Comparison of ENCODE assay signal across 19 cellular contexts in genomic region chr22:36839356-36840073, GRCh38. TPM values are rescaled to one million over a fixed set of nuclear protein-coding genes. Genes with fewer than 3 reads are reported as not detected.
DNase-seq lines count a peak whose midpoint lies in the region; ATAC-seq and TF ChIP-seq lines count a peak whose summit lies in the region.
"Had no signal": no experiment of that assay in that cellular context is flagged by ENCODE, and none has a peak within 500 bp of the region (broad histone marks: within the 10 kb centered on the region; RNA-seq: fewer than 3 reads in every experiment).

No MANE protein-coding gene starts in this region.

- H3K9me3 ChIP-seq in OCI-LY3 (ENCODE audit: insufficient read depth, low read length), result peaks cover 9% of the 10 kb centered on the region; the same call in 1 of the 2 replicates
- H3K9me3 ChIP-seq: heart right ventricle had no signal

- H3K4me3 ChIP-seq in OCI-LY3 (ENCODE audit: low read length), result peak overlapping the region; percentile 29
- H3K4me3 ChIP-seq: heart right ventricle had no signal

- peaks cover 15% of the 10 kb centered on the region for H3K4me1 ChIP-seq in OCI-LY3 (ENCODE audit: low read length)
- H3K4me1 ChIP-seq: heart right ventricle had no signal

- TF ChIP-seq CTCF in OCI-LY3 (IDR thresholded peaks at IDR 0.05; ENCODE audit: low read depth, low read length), result no peak

- H3K36me3 Mint-ChIP-seq in stimulated activated memory B cell treated with anti-CD40 and anti-IgM and Interleukin-4, amounts not matched to agents 10 μg/mL and 1 μg/mL and 100 μg/mL, for 72 hours, result peaks cover 9% of the 10 kb centered on the region
- H3K36me3 Mint-ChIP-seq: activated naive CD8-positive, alpha-beta T cell; type B pancreatic cell had no signal

- peak overlapping the region; percentile 61 for H3K4me2 ChIP-seq in OCI-LY3 (ENCODE audit: low read length)

- DNase-seq in dermis blood vessel endothelial cell (peak; percentile 24), COLO668 (lab: John Stamatoyannopoulos, UW; ENCODE audit: unreplicated experiment) (no peak), DMS53 (lab: John Stamatoyannopoulos, UW) (no peak)
- DNase-seq: activated CD4-positive, alpha-beta T cell treated with anti-CD3 and anti-CD28 coated beads for 48 hours; AML-193; effector memory CD8-positive, alpha-beta T cell; heart right ventricle; left ventricle myocardium superior; NCI-H1105 treated with DMSO at 0.1 percent for 48 hours; NCI-H510A; SHP77 treated with DMSO at 0.1 percent for 48 hours; small intestine; stimulated activated CD4-positive, alpha-beta T cell treated with anti-CD3 and anti-CD28 coated beads, Interleukin-4, amount 100 ng/mL, for 1 hour had no signal

- no peak overlapping the region for H3K9ac ChIP-seq in OCI-LY3 (ENCODE audit: low read length)

- peaks cover 13% of the 10 kb centered on the region for H3K4me1 Mint-ChIP-seq in stimulated activated memory B cell treated with anti-CD40 and anti-IgM and Interleukin-4, amounts not matched to agents 10 μg/mL and 1 μg/mL and 100 μg/mL, for 72 hours

- no peaks in the 10 kb centered on the region for H3K79me2 ChIP-seq in OCI-LY3 (ENCODE audit: low read length)

- peak; percentile 57 for ATAC-seq in GM18907 (IDR thresholded peaks at IDR 0.05; ENCODE audit: unreplicated experiment)
- peak; percentile 87 for ATAC-seq in stimulated activated memory B cell treated with anti-CD40 and anti-IgM and Interleukin-4, amounts not matched to agents 10 μg/mL and 1 μg/mL and 100 μg/mL, for 72 hours
- ATAC-seq in GM19035 (IDR thresholded peaks at IDR 0.05; ENCODE audit: unreplicated experiment), result no peak
- ATAC-seq: effector memory CD8-positive, alpha-beta T cell; heart right ventricle; left ventricle myocardium superior had no signal

- H3K9me3 Mint-ChIP-seq in stimulated activated memory B cell treated with anti-CD40 and anti-IgM and Interleukin-4, amounts not matched to agents 10 μg/mL and 1 μg/mL and 100 μg/mL, for 72 hours, result peaks cover 17% of the 10 kb centered on the region
- H3K9me3 Mint-ChIP-seq: effector memory CD8-positive, alpha-beta T cell; type B pancreatic cell had no signal

- peak overlapping the region; percentile 3; the same call in 1 of the 2 replicates for H2AFZ ChIP-seq in OCI-LY3 (ENCODE audit: low read depth, low read length)

- H3K4me3 Mint-ChIP-seq in stimulated activated memory B cell treated with anti-CD40 and anti-IgM and Interleukin-4, amounts not matched to agents 10 μg/mL and 1 μg/mL and 100 μg/mL, for 72 hours, result peak overlapping the region; percentile 2
- H3K4me3 Mint-ChIP-seq: activated naive CD8-positive, alpha-beta T cell; effector memory CD8-positive, alpha-beta T cell; type B pancreatic cell had no signal

- H3K27ac ChIP-seq in OCI-LY3 (ENCODE audit: low read length), result peak overlapping the region; percentile 26
- H3K27ac ChIP-seq: heart right ventricle had no signal

- 0 out of 2 replicates have a peak, but pooled peaks cover 5% of the 10 kb centered on the region for H3K27me3 ChIP-seq in OCI-LY3 (ENCODE audit: low read depth, low read length)

- peaks cover 25% of the 10 kb centered on the region for H3K27me3 Mint-ChIP-seq in stimulated activated memory B cell treated with anti-CD40 and anti-IgM and Interleukin-4, amounts not matched to agents 10 μg/mL and 1 μg/mL and 100 μg/mL, for 72 hours

- peak overlapping the region; percentile 18 for H3K27ac Mint-ChIP-seq in stimulated activated memory B cell treated with anti-CD40 and anti-IgM and Interleukin-4, amounts not matched to agents 10 μg/mL and 1 μg/mL and 100 μg/mL, for 72 hours
- H3K27ac Mint-ChIP-seq: activated naive CD8-positive, alpha-beta T cell; effector memory CD8-positive, alpha-beta T cell; type B pancreatic cell had no signal

- H4K20me1 ChIP-seq in OCI-LY3 (ENCODE audit: insufficient read depth, low read length), result no peaks in the 10 kb centered on the region

- H3K36me3 ChIP-seq in OCI-LY3 (replicated peaks; ENCODE audit: low read depth, low read length), result peaks cover 7% of the 10 kb centered on the region
- H3K36me3 ChIP-seq: heart right ventricle had no signal

RNA-seq across cellular contexts. Expression of gene NCF4, which starts 21.3 kb away (rescaled TPM):
- 0.17 TPM in 1 of 2 replicates, not detected in the other for total RNA-seq in dermis blood vessel endothelial cell

RNA-seq across cellular contexts. Expression of gene PVALB, which starts 22.7 kb away (rescaled TPM):
- not detected in 2 replicates for total RNA-seq in dermis blood vessel endothelial cell
- total RNA-seq: heart right ventricle, left ventricle myocardium superior had no signal
